Comparison of ENCODE assay signal across 8 cellular contexts in genomic region chr17:40314557-40314953, GRCh38. TPM values are rescaled to one million over a fixed set of nuclear protein-coding genes. Genes with fewer than 3 reads are reported as not detected.
DNase-seq lines count a peak whose midpoint lies in the region; ATAC-seq and TF ChIP-seq lines count a peak whose summit lies in the region.

No MANE protein-coding gene starts in this region.

- CTCF ChIA-PET in RWPE1 (lab: Yijun Ruan, JAX) = interaction anchor here (1.1 kb wide), 1 partner anchor 41 kb away, joined by 4 read pairs; no protein-coding TSS in a partner anchor

- DNase-seq in SIG-M5 treated with dmso at 0.1 percent for 504 hours (lab: John Stamatoyannopoulos, UW; ENCODE audit: unreplicated experiment) (peak; percentile 50), SIG-M5 (lab: John Stamatoyannopoulos, UW) (no peak), RWPE1 (ENCODE audit: low spot score) (peak; percentile 92), foreskin keratinocyte (peak; percentile 86 to 93), skeletal muscle cell (ENCODE audit: low read depth) (peak; percentile 64), midbrain (lab: John Stamatoyannopoulos, UW) (no peak)
- peak; percentile 87 for DNase-seq in activated effector memory CD4-positive, alpha-beta T cell treated with Interleukin-2 at 50 U/mL for 16 hours

- H3K4me3 ChIP-seq in skeletal muscle cell (ENCODE audit: low read depth, low read length) = no peak overlapping the region

- TF ChIP-seq CTCF in RWPE1 (conservative IDR thresholded peaks at IDR 0.05; ENCODE audit: low read depth) (no peak), foreskin keratinocyte (conservative IDR thresholded peaks at IDR 0.05) (no peak)

- H3K27ac ChIP-seq in RWPE1 = peak overlapping the region; percentile 99
- no peak overlapping the region for H3K27ac ChIP-seq in foreskin keratinocyte

- POLR2A ChIA-PET in RWPE1 (lab: Yijun Ruan, JAX; ENCODE audit: low non-redundant PET) = interaction anchor here (0.5 to 0.8 kb wide), 2 partner anchors 26 to 36 kb away, joined by 3 to 6 read pairs; no protein-coding TSS in a partner anchor

- H3K4me1 ChIP-seq in foreskin keratinocyte = peaks cover 54% of the 10 kb centered on the region

- ATAC-seq in foreskin keratinocyte (peak; percentile 44), HG03135 (IDR thresholded peaks at IDR 0.05; ENCODE audit: unreplicated experiment) (no peak)

- no peaks in the 10 kb centered on the region for H3K27me3 ChIP-seq in foreskin keratinocyte

RNA-seq across cellular contexts. Expression of gene RARA, which starts 5.6 kb away (rescaled TPM):
- total RNA-seq in foreskin keratinocyte = 26.4 and 28.4 TPM in 2 replicates
- 21.6 and 22.4 TPM in 2 replicates for polyA plus RNA-seq in foreskin keratinocyte

RNA-seq across cellular contexts. Expression of gene CDC6, which starts 26.9 kb away (rescaled TPM):
- total RNA-seq in foreskin keratinocyte = 60.7 and 68.9 TPM in 2 replicates
- polyA plus RNA-seq in foreskin keratinocyte = 31.9 and 41.0 TPM in 2 replicates

RNA-seq across cellular contexts. Expression of gene GJD3, which starts 50.0 kb away (rescaled TPM):
- total RNA-seq in foreskin keratinocyte = not detected in 2 replicates
- polyA plus RNA-seq in foreskin keratinocyte = not detected in 2 replicates

Comparison
In these comparisons a context has a peak if more than half of its experiments do, and no peak if none do; other contexts are left out.
1. DNase-seq: peak in SIG-M5 treated with dmso at 0.1 percent for 504 hours (single experiment), RWPE1 (single experiment), activated effector memory CD4-positive, alpha-beta T cell treated with Interleukin-2 at 50 U/mL for 16 hours (single experiment), foreskin keratinocyte (2 of 2) and skeletal muscle cell (single experiment); none in SIG-M5 (single experiment) and midbrain (single experiment).